In genomic region chr4:173515458-173515857, GRCh38 we compare ENCODE assay signal across 27 cellular contexts. TPM values are rescaled to one million over a fixed set of nuclear protein-coding genes. Genes with fewer than 3 reads are reported as not detected.
"Had no signal": no experiment of that assay in that cellular context is flagged by ENCODE, and none has a peak within 500 bp of the region (broad histone marks: within the 10 kb centered on the region; RNA-seq: fewer than 3 reads in every experiment).

No MANE protein-coding gene starts in this region.

- FAIRE-seq: colon had no signal

- ATAC-seq: activated T-helper 17 cell treated with anti-CD3 and anti-CD28 coated beads, Interleukin-2, amount 50 U/mL, for 72 hours; body of pancreas; gastrocnemius medialis; left ventricle myocardium superior; naive thymus-derived CD8-positive, alpha-beta T cell; psoas muscle; sciatic nerve; stimulated activated memory B cell treated with anti-CD40 and anti-IgM and Interleukin-4, amounts not matched to agents 10 μg/mL and 1 μg/mL and 100 μg/mL, for 72 hours had no signal

- H3K27ac ChIP-seq: body of pancreas, dorsolateral prefrontal cortex, gastrocnemius medialis, ovary, psoas muscle, uterus, VCaP had no signal

- H3K27me3 ChIP-seq: ovary, uterus had no signal

- H3K4me3 ChIP-seq: body of pancreas, dorsolateral prefrontal cortex, gastrocnemius medialis, ovary, psoas muscle, spleen, uterus had no signal

- H3K4me1 Mint-ChIP-seq: activated T-helper 17 cell treated with anti-CD3 and anti-CD28 coated beads, Interleukin-2, amount 50 U/mL, for 72 hours; immature natural killer cell had no signal

- H3K4me1 ChIP-seq: body of pancreas, gastrocnemius medialis, psoas muscle, uterus had no signal

- H3K9me3 ChIP-seq: body of pancreas, gastrocnemius medialis, ovary, psoas muscle, uterus had no signal

- H3K9me3 Mint-ChIP-seq: activated T-helper 17 cell treated with anti-CD3 and anti-CD28 coated beads, Interleukin-2, amount 50 U/mL, for 72 hours had no signal

- DNase-seq: activated CD4-positive, alpha-beta T cell treated with anti-CD3 and anti-CD28 coated beads, Interleukin-2, amount 50 U/mL, for 1 hour; activated CD4-positive, CD25-positive, alpha-beta regulatory T cell treated with anti-CD3 and anti-CD28 coated beads, Interleukin-2, amount 50 U/mL, for 72 hours; activated naive CD4-positive, alpha-beta T cell; activated naive CD8-positive, alpha-beta T cell treated with anti-CD3 and anti-CD28 coated beads for 36 hours; amniotic stem cell; body of pancreas; central memory CD4-positive, alpha-beta T cell; dorsolateral prefrontal cortex; erythroblast; gastrocnemius medialis; head of caudate nucleus; immature natural killer cell; kidney glomerular epithelial cell; left ventricle myocardium superior; naive thymus-derived CD8-positive, alpha-beta T cell; ovary; psoas muscle; spleen; stimulated activated CD4-positive, alpha-beta T cell treated with anti-CD3 and anti-CD28 coated beads, Interleukin-4, amount 100 ng/mL, for 4 hours; T1000 had no signal

- H3K36me3 ChIP-seq: gastrocnemius medialis, ovary, spleen, uterus had no signal

- H3K4me3 Mint-ChIP-seq: activated naive CD8-positive, alpha-beta T cell treated with anti-CD3 and anti-CD28 coated beads for 36 hours; activated T-helper 17 cell treated with anti-CD3 and anti-CD28 coated beads, Interleukin-2, amount 50 U/mL, for 72 hours; immature natural killer cell; stimulated activated memory B cell treated with anti-CD40 and anti-IgM and Interleukin-4, amounts not matched to agents 10 μg/mL and 1 μg/mL and 100 μg/mL, for 72 hours had no signal

- H3K27ac Mint-ChIP-seq: activated naive CD8-positive, alpha-beta T cell treated with anti-CD3 and anti-CD28 coated beads for 36 hours; activated T-helper 17 cell treated with anti-CD3 and anti-CD28 coated beads, Interleukin-2, amount 50 U/mL, for 72 hours; stimulated activated memory B cell treated with anti-CD40 and anti-IgM and Interleukin-4, amounts not matched to agents 10 μg/mL and 1 μg/mL and 100 μg/mL, for 72 hours had no signal

RNA-seq across cellular contexts. Expression of gene HAND2, which starts 14.6 kb away (rescaled TPM):
- total RNA-seq: activated CD8-positive, alpha-beta memory T cell treated with anti-CD3 and anti-CD28 coated beads for 36 hours; activated naive CD8-positive, alpha-beta T cell treated with anti-CD3 and anti-CD28 coated beads for 36 hours; activated T-helper 17 cell treated with anti-CD3 and anti-CD28 coated beads, Interleukin-2, amount 50 U/mL, for 72 hours; naive thymus-derived CD8-positive, alpha-beta T cell had no signal
- polyA plus RNA-seq: immature natural killer cell; naive thymus-derived CD8-positive, alpha-beta T cell had no signal
